In the genomic region with DNA sequence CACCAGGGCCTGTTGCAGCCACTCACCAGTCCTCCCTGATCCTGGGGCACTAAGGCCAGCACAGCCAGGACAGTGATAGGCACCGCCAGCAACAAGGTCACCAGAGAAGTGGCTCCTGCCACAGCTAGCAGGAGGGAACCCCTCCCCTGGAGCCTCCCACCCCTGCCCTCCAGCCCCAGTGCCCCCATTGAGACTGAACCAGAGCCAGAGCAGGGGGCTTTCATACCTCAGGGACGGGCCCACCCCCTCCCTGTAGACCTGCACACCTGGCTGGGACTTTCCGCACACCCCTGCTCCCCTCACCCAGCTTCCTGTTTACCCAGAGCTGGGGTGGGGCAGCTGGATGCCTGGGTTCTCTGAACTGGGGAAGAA, we compare ENCODE assay signal across 8 cellular contexts. TPM values are rescaled to one million over a fixed set of nuclear protein-coding genes. Genes with fewer than 3 reads are reported as not detected.
DNase-seq lines count a peak whose midpoint lies in the region; TF ChIP-seq lines count a peak whose summit lies in the region.

A gene with protein sequence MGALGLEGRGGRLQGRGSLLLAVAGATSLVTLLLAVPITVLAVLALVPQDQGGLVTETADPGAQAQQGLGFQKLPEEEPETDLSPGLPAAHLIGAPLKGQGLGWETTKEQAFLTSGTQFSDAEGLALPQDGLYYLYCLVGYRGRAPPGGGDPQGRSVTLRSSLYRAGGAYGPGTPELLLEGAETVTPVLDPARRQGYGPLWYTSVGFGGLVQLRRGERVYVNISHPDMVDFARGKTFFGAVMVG (minus strand): TSS at position 195 of the 372 bp plus-strand sequence. CDS start 7 bp downstream, at position 188.

- H3K4me3 ChIP-seq in Caco-2 (ENCODE audit: low read depth, low read length) (peak within 1 kb of the TSS; percentile 80), mucosa of stomach (ENCODE audit: low read length) (peak within 1 kb of the TSS; percentile 82)

- H3K9me3 Mint-ChIP-seq in Caco-2 (ENCODE audit: unreplicated experiment): no peaks in the 10 kb centered on the region

- no TSS peak for BruUV-seq in Caco-2 (replicated peaks; lab: Mats Ljungman, UMichigan)

- no peaks in the 10 kb centered on the region for H3K27me3 Mint-ChIP-seq in Caco-2 (ENCODE audit: insufficient read depth, unreplicated experiment)

- intact Hi-C loops in Caco-2 (cut with micrococcal nuclease; ENCODE audit: unreplicated experiment): no loop called here

- H3K36me3 Mint-ChIP-seq in Caco-2 (ENCODE audit: insufficient read depth, unreplicated experiment): peaks cover 5% of the 10 kb centered on the region

- no peaks in the 10 kb centered on the region for H3K27me3 ChIP-seq in Caco-2 (replicated peaks; ENCODE audit: control insufficient read depth, insufficient read depth, low read length)
- H3K27me3 ChIP-seq in mucosa of stomach (ENCODE audit: control insufficient read depth, insufficient read depth, low read length): peaks cover 32% of the 10 kb centered on the region

- TF ChIP-seq CTCF in Caco-2 (IDR thresholded peaks at IDR 0.05; ENCODE audit: insufficient read depth in 1 of 2, low read depth in 1 of 2, low read length in 1 of 2, severe bottlenecking in 1 of 2, unreplicated experiment in 1 of 2): no peak

- peak within 1 kb of the TSS; percentile 87 for H3K9ac ChIP-seq in mucosa of stomach (ENCODE audit: low read length)

- POLR2A ChIA-PET in Caco-2 (lab: Charles Lee): no interaction called here

- H3K36me3 ChIP-seq in Caco-2 (ENCODE audit: control insufficient read depth, insufficient read depth, low read length) (no peaks in the 10 kb centered on the region), mucosa of stomach (ENCODE audit: control insufficient read depth, insufficient read depth, low read length) (no peaks in the 10 kb centered on the region)

- H3K4me1 Mint-ChIP-seq in Caco-2 (ENCODE audit: low read depth, unreplicated experiment): peaks cover 18% of the 10 kb centered on the region

- H3K4me1 ChIP-seq in Caco-2: peaks cover 3% of the 10 kb centered on the region; the same call in 1 of the 2 replicates
- peaks cover 11% of the 10 kb centered on the region for H3K4me1 ChIP-seq in mucosa of stomach (ENCODE audit: control insufficient read depth, insufficient read depth, low read length)

- DNase-seq in Caco-2 (no peak), T-helper 1 cell (peak; percentile 62 to 82 (median 70)), DMS79 treated with DMSO at 0.1 percent for 48 hours (lab: John Stamatoyannopoulos, UW) (no peak), HUDEP-2 (lab: John Stamatoyannopoulos, UW; ENCODE audit: unreplicated experiment in 76 of 76) (no peak), DMS153 (lab: John Stamatoyannopoulos, UW) (no peak), hepatic stellate cell (ENCODE audit: low spot score) (no peak)
- peak; percentile 74 for DNase-seq in central memory CD4-positive, alpha-beta T cell

- peak within 1 kb of the TSS; percentile 97 for H3K4me3 Mint-ChIP-seq in Caco-2 (ENCODE audit: unreplicated experiment)

- H3K9me3 ChIP-seq in Caco-2 (no peaks in the 10 kb centered on the region), mucosa of stomach (ENCODE audit: control insufficient read depth, low read length) (no peaks in the 10 kb centered on the region)

- H3K27ac Mint-ChIP-seq in Caco-2 (ENCODE audit: unreplicated experiment): peak within 1 kb of the TSS; percentile 83

- CTCF ChIA-PET in Caco-2 (lab: Charles Lee): interaction anchor here (7.2 kb wide), 1 partner anchor 15 kb away, joined by 80 read pairs; no protein-coding TSS in a partner anchor

RNA-seq across cellular contexts. Expression of the gene that starts here (rescaled TPM):
- not detected in 2 replicates for total RNA-seq in Caco-2 (2022)

Comparison
In these comparisons a context has a peak if more than half of its experiments do, and no peak if none do; other contexts are left out.
1. DNase-seq: peak in T-helper 1 cell (5 of 5) and central memory CD4-positive, alpha-beta T cell (single experiment); none in Caco-2 (0 of 2), DMS79 treated with DMSO at 0.1 percent for 48 hours (single experiment), HUDEP-2 (0 of 76), DMS153 (single experiment) and hepatic stellate cell (single experiment).